ENCODE assay signal across 15 cellular contexts in genomic region chr2:53568463-53568862, GRCh38.
DNase-seq lines count a peak whose midpoint lies in the region; ATAC-seq and TF ChIP-seq lines count a peak whose summit lies in the region.
"Had no signal": no experiment of that assay in that cellular context is flagged by ENCODE, and none has a peak within 500 bp of the region (broad histone marks: within the 10 kb centered on the region; RNA-seq: fewer than 3 reads in every experiment).

No MANE protein-coding gene starts in this region.

- H3K36me3 Mint-ChIP-seq in glutamatergic neuron (ENCODE audit: unreplicated experiment) = no peaks in the 10 kb centered on the region
- H3K36me3 Mint-ChIP-seq: stimulated activated naive B cell treated with anti-CD40 and anti-IgM and Interleukin-4, amounts not matched to agents 10 μg/mL and 1 μg/mL and 100 μg/mL, for 72 hours; T-cell had no signal

- DNase-seq in AG09309 (ENCODE audit: low read depth) (no peak), RPMI7951 (ENCODE audit: low read depth) (peak; percentile 15), glutamatergic neuron (no peak), cerebellar nuclear complex (lab: John Stamatoyannopoulos, UW) (no peak)
- DNase-seq in stimulated activated CD4-positive, alpha-beta T cell treated with anti-CD3 and anti-CD28 coated beads, Interleukin-12 subunit alpha, Interleukin-12 subunit beta, amount 100 ng/mL, for 4 hours = no peak
- DNase-seq: activated CD4-positive, alpha-beta T cell treated with anti-CD3 and anti-CD28 coated beads, Interleukin-2, amount 10 ng/mL, durations not matched to agents 7 days and 5 days; mesendoderm; NCI-H1417; stimulated activated naive B cell treated with anti-CD40 and anti-IgM and Interleukin-4, amounts not matched to agents 10 μg/mL and 1 μg/mL and 100 μg/mL, for 72 hours; T-cell had no signal

- ATAC-seq in HG03432 (IDR thresholded peaks at IDR 0.05; ENCODE audit: unreplicated experiment) (peak; percentile 61), HG03571 (IDR thresholded peaks at IDR 0.05; ENCODE audit: unreplicated experiment) (no peak), GM18498 (IDR thresholded peaks at IDR 0.05; ENCODE audit: unreplicated experiment) (no peak)
- ATAC-seq: stimulated activated naive B cell treated with anti-CD40 and anti-IgM and Interleukin-4, amounts not matched to agents 10 μg/mL and 1 μg/mL and 100 μg/mL, for 72 hours; T-cell had no signal

- H3K27ac Mint-ChIP-seq in glutamatergic neuron (ENCODE audit: unreplicated experiment) = peak overlapping the region; percentile 4
- H3K27ac Mint-ChIP-seq: activated CD4-positive, alpha-beta T cell treated with anti-CD3 and anti-CD28 coated beads, Interleukin-2, amount 10 ng/mL, durations not matched to agents 7 days and 5 days; stimulated activated naive B cell treated with anti-CD40 and anti-IgM and Interleukin-4, amounts not matched to agents 10 μg/mL and 1 μg/mL and 100 μg/mL, for 72 hours; T-cell had no signal

- no peaks in the 10 kb centered on the region for H3K27me3 Mint-ChIP-seq in glutamatergic neuron (ENCODE audit: unreplicated experiment)

- no peaks in the 10 kb centered on the region for H3K9me3 Mint-ChIP-seq in glutamatergic neuron (ENCODE audit: unreplicated experiment)
- H3K9me3 Mint-ChIP-seq: activated CD4-positive, alpha-beta T cell treated with anti-CD3 and anti-CD28 coated beads, Interleukin-2, amount 10 ng/mL, durations not matched to agents 7 days and 5 days; T-cell had no signal

- no peak for TF ChIP-seq CTCF in AG09309 (IDR thresholded peaks at IDR 0.05; ENCODE audit: control insufficient read depth, insufficient read depth, low read depth, low read length, missing control alignments)
- no peak for TF ChIP-seq CTCF in glutamatergic neuron (IDR thresholded peaks at IDR 0.05; ENCODE audit: partially characterized antibody, unreplicated experiment)

- no peak overlapping the region for H3K4me3 Mint-ChIP-seq in glutamatergic neuron (ENCODE audit: unreplicated experiment)
- H3K4me3 Mint-ChIP-seq: activated CD4-positive, alpha-beta T cell treated with anti-CD3 and anti-CD28 coated beads, Interleukin-2, amount 10 ng/mL, durations not matched to agents 7 days and 5 days; stimulated activated naive B cell treated with anti-CD40 and anti-IgM and Interleukin-4, amounts not matched to agents 10 μg/mL and 1 μg/mL and 100 μg/mL, for 72 hours; T-cell had no signal

- peaks cover 6% of the 10 kb centered on the region for H3K4me1 Mint-ChIP-seq in glutamatergic neuron (ENCODE audit: low read depth, unreplicated experiment)
- H3K4me1 Mint-ChIP-seq: activated CD4-positive, alpha-beta T cell treated with anti-CD3 and anti-CD28 coated beads, Interleukin-2, amount 10 ng/mL, durations not matched to agents 7 days and 5 days; stimulated activated naive B cell treated with anti-CD40 and anti-IgM and Interleukin-4, amounts not matched to agents 10 μg/mL and 1 μg/mL and 100 μg/mL, for 72 hours had no signal

- H3K4me3 ChIP-seq in AG09309 (ENCODE audit: control insufficient read depth, low read depth, low read length) = peak overlapping the region; percentile 15
- H3K4me3 ChIP-seq: BLaER1, cardiac muscle cell had no signal
